ENCODE assay signal across 8 cellular contexts in genomic region chr7:139702811-139703467, GRCh38.
DNase-seq lines count a peak whose midpoint lies in the region; ATAC-seq and TF ChIP-seq lines count a peak whose summit lies in the region.

No MANE protein-coding gene starts in this region.

- DNase-seq in Right ventricle myocardium inferior (ENCODE audit: missing footprints) (no peak), cardiac septum (ENCODE audit: low spot score) (no peak), Right ventricle myocardium superior (no peak), vagina (ENCODE audit: extremely low spot score in 2 of 2) (no peak), DMS79 (lab: John Stamatoyannopoulos, UW) (no peak), NCI-H1105 treated with DMSO at 0.1 percent for 48 hours (lab: John Stamatoyannopoulos, UW) (no peak)
- no peak for DNase-seq in naive thymus-derived CD8-positive, alpha-beta T cell

- no peaks in the 10 kb centered on the region for H3K27me3 Mint-ChIP-seq in naive thymus-derived CD8-positive, alpha-beta T cell

- no peaks in the 10 kb centered on the region for H3K36me3 ChIP-seq in vagina

- H3K4me3 Mint-ChIP-seq in naive thymus-derived CD8-positive, alpha-beta T cell, result no peak overlapping the region

- no peaks in the 10 kb centered on the region for H3K27me3 ChIP-seq in vagina

- peaks cover 15% of the 10 kb centered on the region for H3K4me1 ChIP-seq in vagina

- intact Hi-C loops in Right ventricle myocardium inferior (cut with DNase I) (loop anchor here (5.0 kb wide), 1 partner anchor 74 kb away; the partner anchor contains the start of gene HIPK2), cardiac septum (cut with DNase I) (no loop called here), Right ventricle myocardium superior (cut with DNase I) (no loop called here), vagina (cut with DNase I) (no loop called here)

- POLR2A ChIA-PET in naive thymus-derived CD8-positive, alpha-beta T cell (lab: Charles Lee), result no interaction called here

- no peaks in the 10 kb centered on the region for H3K9me3 ChIP-seq in vagina

- no peak for TF ChIP-seq CTCF in vagina (IDR thresholded peaks at IDR 0.05)

- peaks cover 0 to 48% (median 0%) of the 10 kb centered on the region in 3 donors for H3K36me3 Mint-ChIP-seq in naive thymus-derived CD8-positive, alpha-beta T cell

- H3K4me1 Mint-ChIP-seq in naive thymus-derived CD8-positive, alpha-beta T cell, result peaks cover 9 to 43% (median 23%) of the 10 kb centered on the region in 4 donors

- peak overlapping the region in 1 of 10 donors; percentile 64 for H3K27ac Mint-ChIP-seq in naive thymus-derived CD8-positive, alpha-beta T cell

- ATAC-seq in Right ventricle myocardium inferior (peak; percentile 60), HG03097 (IDR thresholded peaks at IDR 0.05; ENCODE audit: low FRiP score, unreplicated experiment) (peak; percentile 59), Right ventricle myocardium superior (ENCODE audit: poor library complexity) (peak; percentile 70)
- no peak for ATAC-seq in naive thymus-derived CD8-positive, alpha-beta T cell

- TF ChIP-seq POLR2A in vagina (IDR thresholded peaks at IDR 0.05), result no peak

- H3K4me3 ChIP-seq in vagina, result no peak overlapping the region

- H3K27ac ChIP-seq in vagina, result peak overlapping the region; percentile 55

- no peaks in the 10 kb centered on the region for H3K9me3 Mint-ChIP-seq in naive thymus-derived CD8-positive, alpha-beta T cell

Comparison
In these comparisons a context has a peak if more than half of its experiments do, and no peak if none do; other contexts are left out.
1. ATAC-seq: peak in Right ventricle myocardium inferior (single experiment), HG03097 (single experiment) and Right ventricle myocardium superior (single experiment); none in naive thymus-derived CD8-positive, alpha-beta T cell (0 of 2).